In genomic region chr19:48627865-48628314, GRCh38 we compare ENCODE assay signal across 27 cellular contexts. TPM values are rescaled to one million over a fixed set of nuclear protein-coding genes. Genes with fewer than 3 reads are reported as not detected.
DNase-seq lines count a peak whose midpoint lies in the region; ATAC-seq, FAIRE-seq and TF ChIP-seq lines count a peak whose summit lies in the region.
"Had no signal": no experiment of that assay in that cellular context is flagged by ENCODE, and none has a peak within 500 bp of the region (broad histone marks: within the 10 kb centered on the region; RNA-seq: fewer than 3 reads in every experiment).

No MANE protein-coding gene starts in this region.

- DNase-seq in Caco-2 (no peak), PC-9 (no peak), HepG2 (ENCODE audit: low spot score) (no peak), sigmoid colon (peak; percentile 70), NCI-H146 (lab: John Stamatoyannopoulos, UW) (no peak)
- DNase-seq in activated T-cell treated with anti-CD3 and anti-CD28 coated beads, Interleukin-2, amount 50 U/mL, for 4 hours, result no peak
- DNase-seq: activated CD4-positive, alpha-beta T cell treated with anti-CD3 and anti-CD28 coated beads for 36 hours; anterior cingulate cortex; C1 segment of cervical spinal cord; DMS79 treated with DMSO at 0.1 percent for 48 hours; glutamatergic neuron; NCI-H1048; NCI-H1930; NCI-H526 treated with DMSO at 0.1 percent for 48 hours; T-helper 17 cell had no signal

- peaks cover 36% of the 10 kb centered on the region for H3K4me1 Mint-ChIP-seq in Caco-2 (ENCODE audit: low read depth, unreplicated experiment)
- peaks cover 31% of the 10 kb centered on the region for H3K4me1 Mint-ChIP-seq in activated T-cell treated with anti-CD3 and anti-CD28 coated beads, Interleukin-2, amount 50 U/mL, for 4 hours (ENCODE audit: low read depth)

- H3K36me3 ChIP-seq in Caco-2 (ENCODE audit: control insufficient read depth, insufficient read depth, low read length) (peaks cover 1% of the 10 kb centered on the region; the same call in 1 of the 2 replicates), PC-9 (ENCODE audit: low read depth) (no peaks in the 10 kb centered on the region; the same call in 1 of the 2 replicates), HepG2 (replicated peaks in 1 of 2; ENCODE audit: control insufficient read depth in 1 of 2, insufficient read depth in 2 of 2, low read length in 2 of 2) (no peaks in the 10 kb centered on the region), sigmoid colon (peaks cover 0 to 37% (median 2%) of the 10 kb centered on the region in 4 donors)

- no peaks in the 10 kb centered on the region for H3K27me3 Mint-ChIP-seq in Caco-2 (ENCODE audit: insufficient read depth, unreplicated experiment)
- no peaks in the 10 kb centered on the region for H3K27me3 Mint-ChIP-seq in activated T-cell treated with anti-CD3 and anti-CD28 coated beads, Interleukin-2, amount 50 U/mL, for 4 hours (ENCODE audit: low read depth)
- H3K27me3 Mint-ChIP-seq: activated CD4-positive, alpha-beta T cell treated with anti-CD3 and anti-CD28 coated beads for 36 hours; activated naive CD4-positive, alpha-beta T cell treated with anti-CD3 and anti-CD28 coated beads, Interleukin-2, amount 50 U/mL, for 24 hours; dendritic cell treated with granulocyte-macrophage colony-stimulating factor and Interleukin-4, amounts not matched to agents 40 ng/mL and 50 ng/mL, for 4 days; memory B cell; T-helper 17 cell had no signal

- no peaks in the 10 kb centered on the region for H3K9me3 Mint-ChIP-seq in Caco-2 (ENCODE audit: unreplicated experiment)
- H3K9me3 Mint-ChIP-seq in activated T-cell treated with anti-CD3 and anti-CD28 coated beads, Interleukin-2, amount 50 U/mL, for 4 hours, result no peaks in the 10 kb centered on the region
- H3K9me3 Mint-ChIP-seq: activated naive CD4-positive, alpha-beta T cell treated with anti-CD3 and anti-CD28 coated beads, Interleukin-2, amount 50 U/mL, for 24 hours; dendritic cell treated with granulocyte-macrophage colony-stimulating factor and Interleukin-4, amounts not matched to agents 40 ng/mL and 50 ng/mL, for 4 days; memory B cell; nephron had no signal

- intact Hi-C loops in Caco-2 (cut with micrococcal nuclease; ENCODE audit: unreplicated experiment), result no loop called here
- intact Hi-C loops in PC-9 (cut with micrococcal nuclease; ENCODE audit: unreplicated experiment), result loop anchor here (1.0 kb wide), 1 partner anchor 9 kb away; the partner anchor contains the start of genes RPL18 and SPHK2
- intact Hi-C loops in HepG2 (cut with micrococcal nuclease; ENCODE audit: unreplicated experiment), result no loop called here
- intact Hi-C loops in sigmoid colon (cut with DNase I), result loop anchor here (10.0 kb wide), 1 partner anchor 1353 kb away; the partner anchor contains the start of gene INAFM1

- peaks cover 93% of the 10 kb centered on the region for H3K36me3 Mint-ChIP-seq in Caco-2 (ENCODE audit: insufficient read depth, unreplicated experiment)
- H3K36me3 Mint-ChIP-seq in activated T-cell treated with anti-CD3 and anti-CD28 coated beads, Interleukin-2, amount 50 U/mL, for 4 hours (ENCODE audit: insufficient read depth), result peaks cover 13% of the 10 kb centered on the region

- POLR2A ChIA-PET in Caco-2 (lab: Charles Lee), result interaction anchor here (0.6 kb wide), 1 partner anchor 368 kb away, joined by 4 read pairs; no protein-coding TSS in a partner anchor
- POLR2A ChIA-PET in PC-9 (lab: Charles Lee; ENCODE audit: unreplicated experiment), result interaction anchor here (0.6 to 0.7 kb wide), 2 partner anchors 142 to 143 kb away, joined by 4 to 5 read pairs; no protein-coding TSS in a partner anchor
- POLR2A ChIA-PET in HepG2 (lab: Yijun Ruan, JAX), result interaction anchor here (1.8 kb wide), 1 partner anchor 9 kb away, joined by 20 read pairs; the partner anchor contains the start of genes RPL18 and SPHK2

- H3K27ac ChIP-seq in PC-9 (peak overlapping the region; percentile 81), HepG2 (ENCODE audit: extremely low read length, insufficient read depth, low read length) (peak overlapping the region; percentile 69), sigmoid colon (peak overlapping the region; percentile 3 to 91 (median 32))

- BruUV-seq in Caco-2 (replicated peaks; lab: Mats Ljungman, UMichigan) (no TSS peak), PC-9 (replicated peaks; lab: Mats Ljungman, UMichigan) (no TSS peak), HepG2 (replicated peaks; lab: Mats Ljungman, UMichigan) (no TSS peak)

- WGBS in HepG2 (ENCODE audit: low lambda C conversion rate), result 92% methylated on average over 5 of the region's 17 CpGs
- 75 to 88% methylated on average over 17 of the region's 17 CpGs for WGBS in sigmoid colon, 2 donors

- in situ Hi-C loops in HepG2 (cut with HindIII; ENCODE audit: extremely low pct_ligation_motif_present, low pct_unique_long_range_greater_than_20kb), result no loop called here

- H3K27me3 ChIP-seq in Caco-2 (replicated peaks; ENCODE audit: control insufficient read depth, insufficient read depth, low read length) (no peaks in the 10 kb centered on the region), PC-9 (ENCODE audit: insufficient read depth, low read depth) (no peaks in the 10 kb centered on the region), HepG2 (ENCODE audit: control insufficient read depth in 1 of 2, insufficient read depth in 2 of 2, low read length in 2 of 2) (no peaks in the 10 kb centered on the region), sigmoid colon (no peaks in the 10 kb centered on the region)

- TF ChIP-seq RAD21 in HepG2 (CRISPR knock-in tag; IDR thresholded peaks at IDR 0.05), result no peak

- H3K79me2 ChIP-seq in PC-9 (ENCODE audit: low read depth), result no peaks in the 10 kb centered on the region; the same call in 1 of the 2 replicates
- no peaks in the 10 kb centered on the region for H3K79me2 ChIP-seq in HepG2 (ENCODE audit: insufficient read depth, low read length)

- no peaks in the 10 kb centered on the region for H3K9me2 ChIP-seq in PC-9 (ENCODE audit: insufficient read depth)

- TF ChIP-seq POLR2A in HepG2 (IDR thresholded peaks at IDR 0.05; ENCODE audit: insufficient read depth in 1 of 2, low read depth in 2 of 2, low read length in 2 of 2) (no peak), sigmoid colon (IDR thresholded peaks at IDR 0.05) (no peak)

- H3K27ac Mint-ChIP-seq in Caco-2 (ENCODE audit: unreplicated experiment), result peak overlapping the region; percentile 79
- H3K27ac Mint-ChIP-seq: activated CD4-positive, alpha-beta T cell treated with anti-CD3 and anti-CD28 coated beads for 36 hours had no signal

- H3K9ac ChIP-seq in HepG2 (ENCODE audit: insufficient read depth, low read depth, low read length), result peak overlapping the region; percentile 26; the same call in 1 of the 2 replicates

- no peak for TF ChIP-seq CTCF in Caco-2 (IDR thresholded peaks at IDR 0.05; ENCODE audit: insufficient read depth in 1 of 2, low read depth in 1 of 2, low read length in 1 of 2, severe bottlenecking in 1 of 2, unreplicated experiment in 1 of 2)
- TF ChIP-seq CTCF in PC-9 (conservative IDR thresholded peaks at IDR 0.05), result no peak
- no peak for TF ChIP-seq CTCF in HepG2 (CRISPR knock-in tag; IDR thresholded peaks at IDR 0.05)
- TF ChIP-seq CTCF in sigmoid colon (IDR thresholded peaks at IDR 0.05), result no peak

- CTCF ChIA-PET in Caco-2 (lab: Charles Lee), result no interaction called here
- CTCF ChIA-PET in PC-9 (lab: Charles Lee), result no interaction called here
- CTCF ChIA-PET in HepG2 (lab: Yijun Ruan, JAX; ENCODE audit: low intra/inter-chr PET ratio, low total read pairs), result no interaction called here

- peaks cover 70% of the 10 kb centered on the region for H3F3A ChIP-seq in PC-9 (ENCODE audit: insufficient read depth, low read depth)

- TF ChIP-seq EP300 in HepG2 (IDR thresholded peaks at IDR 0.05; ENCODE audit: low read depth in 2 of 2, low read length in 2 of 2) (no peak), HepG2 (CRISPR knock-in tag; IDR thresholded peaks at IDR 0.05; ENCODE audit: borderline replicate concordance) (no peak), sigmoid colon (IDR thresholded peaks at IDR 0.05) (no peak)

- peak overlapping the region; percentile 11 for H3K4me2 ChIP-seq in PC-9
- H3K4me2 ChIP-seq in HepG2 (ENCODE audit: low read depth, low read length), result no peak overlapping the region

- no peaks in the 10 kb centered on the region for H3K9me3 ChIP-seq in Caco-2
- H3K9me3 ChIP-seq in PC-9 (ENCODE audit: insufficient read depth, low read depth), result no peaks in the 10 kb centered on the region
- H3K9me3 ChIP-seq in HepG2 (ENCODE audit: low read length), result no peaks in the 10 kb centered on the region
- no peaks in the 10 kb centered on the region for H3K9me3 ChIP-seq in sigmoid colon

- no peaks in the 10 kb centered on the region for H4K20me1 ChIP-seq in PC-9 (ENCODE audit: insufficient read depth)
- no peaks in the 10 kb centered on the region for H4K20me1 ChIP-seq in HepG2 (ENCODE audit: insufficient read depth, low read length)

- no peak overlapping the region for H3K4me3 ChIP-seq in Caco-2 (ENCODE audit: low read depth, low read length)
- H3K4me3 ChIP-seq in PC-9, result no peak overlapping the region
- H3K4me3 ChIP-seq in HepG2 (replicated peaks in 1 of 3; ENCODE audit: insufficient read depth in 1 of 3, low read depth in 2 of 3, low read length in 3 of 3), result no peak overlapping the region
- H3K4me3 ChIP-seq in sigmoid colon, result no peak overlapping the region

- H3K4me1 ChIP-seq in Caco-2, result peaks cover 60% of the 10 kb centered on the region
- peaks cover 25% of the 10 kb centered on the region for H3K4me1 ChIP-seq in PC-9 (replicated peaks; ENCODE audit: insufficient read depth)
- H3K4me1 ChIP-seq in HepG2 (ENCODE audit: insufficient read depth, low read length), result peaks cover 57% of the 10 kb centered on the region
- H3K4me1 ChIP-seq in sigmoid colon, result peaks cover 0 to 64% (median 53%) of the 10 kb centered on the region in 4 donors

- peak overlapping the region; percentile 56 for H3K4me3 Mint-ChIP-seq in Caco-2 (ENCODE audit: unreplicated experiment)
- H3K4me3 Mint-ChIP-seq in activated T-cell treated with anti-CD3 and anti-CD28 coated beads, Interleukin-2, amount 50 U/mL, for 4 hours, result no peak overlapping the region
- H3K4me3 Mint-ChIP-seq: activated CD4-positive, alpha-beta T cell treated with anti-CD3 and anti-CD28 coated beads for 36 hours; activated naive CD4-positive, alpha-beta T cell treated with anti-CD3 and anti-CD28 coated beads, Interleukin-2, amount 50 U/mL, for 24 hours; dendritic cell treated with granulocyte-macrophage colony-stimulating factor and Interleukin-4, amounts not matched to agents 40 ng/mL and 50 ng/mL, for 4 days; memory B cell; T-helper 17 cell had no signal

- FAIRE-seq in HepG2 (lab: Jason Lieb, UNC), result no peak
- FAIRE-seq: H1, RCC 7860 had no signal

- ATAC-seq in HepG2, result no peak
- ATAC-seq in HG03520 (IDR thresholded peaks at IDR 0.05; ENCODE audit: unreplicated experiment), result no peak
- no peak for ATAC-seq in activated T-cell treated with anti-CD3 and anti-CD28 coated beads, Interleukin-2, amount 50 U/mL, for 4 hours
- ATAC-seq in GM21576 (IDR thresholded peaks at IDR 0.05; ENCODE audit: unreplicated experiment), result no peak
- ATAC-seq: activated CD4-positive, alpha-beta T cell treated with anti-CD3 and anti-CD28 coated beads for 36 hours; sciatic nerve; T-helper 17 cell had no signal

- H2AFZ ChIP-seq in PC-9 (no peak overlapping the region), HepG2 (ENCODE audit: low read length) (no peak overlapping the region)

RNA-seq across cellular contexts. Expression of gene SPHK2, which starts 8.6 kb away (rescaled TPM):
- total RNA-seq in Caco-2 (2022) (134 and 140 TPM in 2 replicates), PC-9 (2021) (18.4 and 20.0 TPM in 2 replicates), HepG2 (2016; rRNA removed; fragmentation: Illumina TruSeq; extraction: Trizol) (11.1 and 14.4 TPM in 2 replicates), sigmoid colon (10 to 100 TPM in 3 of 4 donors, 1 to 10 TPM in 1; 10.0 to 16.9 (median 12.8) TPM)
- 5.0 and 6.0 TPM in 2 replicates for total RNA-seq in HepG2 (2016; cell fraction: cytosol; rRNA removed; fragmentation: Illumina TruSeq; extraction: Trizol; ENCODE audit: low read depth)
- total RNA-seq in HepG2 (2016; cell fraction: insoluble cytoplasmic fraction; rRNA removed; fragmentation: Illumina TruSeq; extraction: Trizol), result 8.9 and 15.9 TPM in 2 replicates
- total RNA-seq in HepG2 (2016; cell fraction: membrane; rRNA removed; fragmentation: Illumina TruSeq; extraction: Trizol), result 10.7 and 12.1 TPM in 2 replicates
- 10.2 and 11.3 TPM in 2 replicates for total RNA-seq in HepG2 (2016; cell fraction: nucleus; rRNA removed; fragmentation: Illumina TruSeq; extraction: Trizol)
- polyA plus RNA-seq in HepG2 (2011; rRNA removed) (2.9 and 4.5 TPM in 2 replicates), sigmoid colon (10 to 100 TPM; 18.0 to 45.6 (median 33.5) TPM)
- 2.2 and 3.8 TPM in 2 replicates for polyA plus RNA-seq in HepG2 (2011; cell fraction: cytosol; rRNA removed)
- polyA plus RNA-seq in HepG2 (2011; cell fraction: nucleus; rRNA removed), result 17.1 and 20.8 TPM in 2 replicates
- polyA plus RNA-seq in HepG2 (2012), result 2.8 and 3.1 TPM in 2 replicates
- polyA plus RNA-seq in HepG2 (2016; cell fraction: cytosol; fragmentation: Illumina TruSeq; extraction: Trizol; ENCODE audit: low read depth), result 3.0 and 3.7 TPM in 2 replicates
- 10.5 and 14.1 TPM in 2 replicates for polyA plus RNA-seq in HepG2 (2016; cell fraction: insoluble cytoplasmic fraction; fragmentation: Illumina TruSeq; extraction: Trizol; ENCODE audit: low read depth)
- 7.7 and 9.4 TPM in 2 replicates for polyA plus RNA-seq in HepG2 (2016; cell fraction: membrane; fragmentation: Illumina TruSeq; extraction: Trizol; ENCODE audit: low read depth)
- 24.3 and 24.6 TPM in 2 replicates for polyA plus RNA-seq in HepG2 (2016; cell fraction: nucleus; fragmentation: Illumina TruSeq; extraction: Trizol; ENCODE audit: insufficient read depth, low read depth)
- 11.6 and 13.3 TPM in 2 replicates for polyA minus RNA-seq in HepG2 (2011; rRNA and poly(A)+ RNA removed; ENCODE audit: low replicate concordance)
- polyA minus RNA-seq in HepG2 (2011; cell fraction: cytosol; rRNA and poly(A)+ RNA removed), result 3.5 and 3.8 TPM in 2 replicates
- 9.0 and 10.2 TPM in 2 replicates for polyA minus RNA-seq in HepG2 (2011; cell fraction: nucleus; rRNA and poly(A)+ RNA removed)
- total RNA-seq in activated T-cell treated with anti-CD3 and anti-CD28 coated beads, Interleukin-2, amount 50 U/mL, for 4 hours, result 10 to 100 TPM; 39.8 to 43.1 (median 40.6) TPM

RNA-seq across cellular contexts. Expression of gene RPL18, which starts 8.9 kb away (rescaled TPM):
- 1,812 and 1,896 TPM in 2 replicates for total RNA-seq in Caco-2 (2022)
- 1,618 and 1,710 TPM in 2 replicates for total RNA-seq in PC-9 (2021)
- total RNA-seq in HepG2 (2016; rRNA removed; fragmentation: Illumina TruSeq; extraction: Trizol), result 1,485 and 1,498 TPM in 2 replicates
- total RNA-seq in HepG2 (2016; cell fraction: cytosol; rRNA removed; fragmentation: Illumina TruSeq; extraction: Trizol; ENCODE audit: low read depth), result 2,025 and 2,222 TPM in 2 replicates
- total RNA-seq in HepG2 (2016; cell fraction: insoluble cytoplasmic fraction; rRNA removed; fragmentation: Illumina TruSeq; extraction: Trizol), result 1,518 and 1,544 TPM in 2 replicates
- total RNA-seq in HepG2 (2016; cell fraction: membrane; rRNA removed; fragmentation: Illumina TruSeq; extraction: Trizol), result 3,207 and 3,209 TPM in 2 replicates
- total RNA-seq in HepG2 (2016; cell fraction: nucleus; rRNA removed; fragmentation: Illumina TruSeq; extraction: Trizol), result 626 and 716 TPM in 2 replicates
- 1,639 and 1,894 TPM in 2 replicates for polyA plus RNA-seq in HepG2 (2011; rRNA removed)
- 2,410 and 2,836 TPM in 2 replicates for polyA plus RNA-seq in HepG2 (2011; cell fraction: cytosol; rRNA removed)
- 774 and 847 TPM in 2 replicates for polyA plus RNA-seq in HepG2 (2011; cell fraction: nucleus; rRNA removed)
- polyA plus RNA-seq in HepG2 (2012), result 1,965 and 2,530 TPM in 2 replicates
- 2,734 and 3,086 TPM in 2 replicates for polyA plus RNA-seq in HepG2 (2016; cell fraction: cytosol; fragmentation: Illumina TruSeq; extraction: Trizol; ENCODE audit: low read depth)
- 1,714 and 1,747 TPM in 2 replicates for polyA plus RNA-seq in HepG2 (2016; cell fraction: insoluble cytoplasmic fraction; fragmentation: Illumina TruSeq; extraction: Trizol; ENCODE audit: low read depth)
- polyA plus RNA-seq in HepG2 (2016; cell fraction: membrane; fragmentation: Illumina TruSeq; extraction: Trizol; ENCODE audit: low read depth), result 3,734 and 3,811 TPM in 2 replicates
- 1,314 and 1,387 TPM in 2 replicates for polyA plus RNA-seq in HepG2 (2016; cell fraction: nucleus; fragmentation: Illumina TruSeq; extraction: Trizol; ENCODE audit: insufficient read depth, low read depth)
- 713 and 1,028 TPM in 2 replicates for polyA minus RNA-seq in HepG2 (2011; rRNA and poly(A)+ RNA removed; ENCODE audit: low replicate concordance)
- 556 and 566 TPM in 2 replicates for polyA minus RNA-seq in HepG2 (2011; cell fraction: cytosol; rRNA and poly(A)+ RNA removed)
- polyA minus RNA-seq in HepG2 (2011; cell fraction: nucleus; rRNA and poly(A)+ RNA removed), result 180 and 193 TPM in 2 replicates
- total RNA-seq in sigmoid colon, result 1,000 to 10,000 TPM; 2,699 to 3,791 (median 2,810) TPM
- 1,000 to 10,000 TPM; 2,118 to 3,330 (median 2,641) TPM for polyA plus RNA-seq in sigmoid colon
- total RNA-seq in activated T-cell treated with anti-CD3 and anti-CD28 coated beads, Interleukin-2, amount 50 U/mL, for 4 hours, result 1,000 to 10,000 TPM; 2,406 to 2,595 (median 2,478) TPM

RNA-seq across cellular contexts. Expression of gene DBP, which starts 9.3 kb away (rescaled TPM):
- 17.4 and 17.7 TPM in 2 replicates for total RNA-seq in Caco-2 (2022)
- 48.2 and 48.6 TPM in 2 replicates for total RNA-seq in PC-9 (2021)
- 5.5 and 5.8 TPM in 2 replicates for total RNA-seq in HepG2 (2016; rRNA removed; fragmentation: Illumina TruSeq; extraction: Trizol)
- total RNA-seq in HepG2 (2016; cell fraction: cytosol; rRNA removed; fragmentation: Illumina TruSeq; extraction: Trizol; ENCODE audit: low read depth), result 2.6 and 4.6 TPM in 2 replicates
- 2.5 and 6.3 TPM in 2 replicates for total RNA-seq in HepG2 (2016; cell fraction: insoluble cytoplasmic fraction; rRNA removed; fragmentation: Illumina TruSeq; extraction: Trizol)
- 6.0 TPM in 2 replicates for total RNA-seq in HepG2 (2016; cell fraction: membrane; rRNA removed; fragmentation: Illumina TruSeq; extraction: Trizol)
- total RNA-seq in HepG2 (2016; cell fraction: nucleus; rRNA removed; fragmentation: Illumina TruSeq; extraction: Trizol), result 2.5 and 2.9 TPM in 2 replicates
- polyA plus RNA-seq in HepG2 (2011; rRNA removed), result 1.7 and 2.1 TPM in 2 replicates
- polyA plus RNA-seq in HepG2 (2011; cell fraction: cytosol; rRNA removed), result 2.1 and 2.5 TPM in 2 replicates
- polyA plus RNA-seq in HepG2 (2011; cell fraction: nucleus; rRNA removed), result 2.7 and 3.2 TPM in 2 replicates
- polyA plus RNA-seq in HepG2 (2012), result 3.6 and 3.7 TPM in 2 replicates
- 2.3 and 2.6 TPM in 2 replicates for polyA plus RNA-seq in HepG2 (2016; cell fraction: cytosol; fragmentation: Illumina TruSeq; extraction: Trizol; ENCODE audit: low read depth)
- 5.2 and 5.4 TPM in 2 replicates for polyA plus RNA-seq in HepG2 (2016; cell fraction: insoluble cytoplasmic fraction; fragmentation: Illumina TruSeq; extraction: Trizol; ENCODE audit: low read depth)
- polyA plus RNA-seq in HepG2 (2016; cell fraction: membrane; fragmentation: Illumina TruSeq; extraction: Trizol; ENCODE audit: low read depth), result 2.9 and 5.4 TPM in 2 replicates
- polyA plus RNA-seq in HepG2 (2016; cell fraction: nucleus; fragmentation: Illumina TruSeq; extraction: Trizol; ENCODE audit: insufficient read depth, low read depth), result 5.1 and 6.2 TPM in 2 replicates
- polyA minus RNA-seq in HepG2 (2011; rRNA and poly(A)+ RNA removed; ENCODE audit: low replicate concordance), result 2.0 and 5.8 TPM in 2 replicates
- 2.3 and 2.7 TPM in 2 replicates for polyA minus RNA-seq in HepG2 (2011; cell fraction: cytosol; rRNA and poly(A)+ RNA removed)
- polyA minus RNA-seq in HepG2 (2011; cell fraction: nucleus; rRNA and poly(A)+ RNA removed), result 1.5 and 3.0 TPM in 2 replicates
- 10 to 100 TPM; 10.5 to 14.1 (median 11.9) TPM for total RNA-seq in sigmoid colon
- polyA plus RNA-seq in sigmoid colon, result 10 to 100 TPM in 1 of 3 donors, 1 to 10 TPM in 2; 6.2 to 10.2 (median 9.8) TPM
- 10 to 100 TPM in 2 of 3 donors, 1 to 10 TPM in 1; 6.7 to 12.3 (median 11.2) TPM for total RNA-seq in activated T-cell treated with anti-CD3 and anti-CD28 coated beads, Interleukin-2, amount 50 U/mL, for 4 hours

RNA-seq across cellular contexts. Expression of gene FAM83E, which starts 13.0 kb away (rescaled TPM):
- 5.8 and 6.8 TPM in 2 replicates for total RNA-seq in Caco-2 (2022)
- total RNA-seq in PC-9 (2021), result 12.3 and 17.4 TPM in 2 replicates
- total RNA-seq in HepG2 (2016; rRNA removed; fragmentation: Illumina TruSeq; extraction: Trizol), result 0.60 TPM in 1 of 2 replicates, not detected in the other
- not detected in 2 replicates for total RNA-seq in HepG2 (2016; cell fraction: cytosol; rRNA removed; fragmentation: Illumina TruSeq; extraction: Trizol; ENCODE audit: low read depth)
- total RNA-seq in HepG2 (2016; cell fraction: insoluble cytoplasmic fraction; rRNA removed; fragmentation: Illumina TruSeq; extraction: Trizol), result 0.30 TPM in 1 of 2 replicates, not detected in the other
- not detected in 2 replicates for total RNA-seq in HepG2 (2016; cell fraction: membrane; rRNA removed; fragmentation: Illumina TruSeq; extraction: Trizol)
- total RNA-seq in HepG2 (2016; cell fraction: nucleus; rRNA removed; fragmentation: Illumina TruSeq; extraction: Trizol), result 1.6 and 1.9 TPM in 2 replicates
- 0.13 and 0.18 TPM in 2 replicates for polyA plus RNA-seq in HepG2 (2011; rRNA removed)
- polyA plus RNA-seq in HepG2 (2011; cell fraction: cytosol; rRNA removed), result not detected in 2 replicates
- polyA plus RNA-seq in HepG2 (2011; cell fraction: nucleus; rRNA removed), result 1.7 and 1.8 TPM in 2 replicates
- polyA plus RNA-seq in HepG2 (2012), result 0.15 and 0.28 TPM in 2 replicates
- polyA plus RNA-seq in HepG2 (2016; cell fraction: cytosol; fragmentation: Illumina TruSeq; extraction: Trizol; ENCODE audit: low read depth), result not detected in 2 replicates
- polyA plus RNA-seq in HepG2 (2016; cell fraction: insoluble cytoplasmic fraction; fragmentation: Illumina TruSeq; extraction: Trizol; ENCODE audit: low read depth), result not detected in 2 replicates
- not detected in 2 replicates for polyA plus RNA-seq in HepG2 (2016; cell fraction: membrane; fragmentation: Illumina TruSeq; extraction: Trizol; ENCODE audit: low read depth)
- 1.1 and 1.2 TPM in 2 replicates for polyA plus RNA-seq in HepG2 (2016; cell fraction: nucleus; fragmentation: Illumina TruSeq; extraction: Trizol; ENCODE audit: insufficient read depth, low read depth)
- 0.28 and 0.52 TPM in 2 replicates for polyA minus RNA-seq in HepG2 (2011; rRNA and poly(A)+ RNA removed; ENCODE audit: low replicate concordance)
- polyA minus RNA-seq in HepG2 (2011; cell fraction: cytosol; rRNA and poly(A)+ RNA removed), result not detected in 2 replicates
- polyA minus RNA-seq in HepG2 (2011; cell fraction: nucleus; rRNA and poly(A)+ RNA removed), result 3.6 and 6.2 TPM in 2 replicates
- not detected for total RNA-seq in sigmoid colon
- polyA plus RNA-seq in sigmoid colon, result 100 to 1,000 TPM; 109 to 168 (median 125) TPM
- total RNA-seq in activated T-cell treated with anti-CD3 and anti-CD28 coated beads, Interleukin-2, amount 50 U/mL, for 4 hours, result 10 to 100 TPM; 11.3 to 15.7 (median 13.1) TPM
- total RNA-seq: cardiac septum, LHCN-M2, sciatic nerve had no signal
- polyA plus RNA-seq: AG04450 had no signal

RNA-seq across cellular contexts. Expression of gene CA11, which starts 18.1 kb away (rescaled TPM):
- total RNA-seq in Caco-2 (2022), result 10.5 and 15.9 TPM in 2 replicates
- total RNA-seq in PC-9 (2021), result 11.0 and 12.2 TPM in 2 replicates
- 0.24 and 0.58 TPM in 2 replicates for total RNA-seq in HepG2 (2016; rRNA removed; fragmentation: Illumina TruSeq; extraction: Trizol)
- total RNA-seq in HepG2 (2016; cell fraction: cytosol; rRNA removed; fragmentation: Illumina TruSeq; extraction: Trizol; ENCODE audit: low read depth), result 0.79 and 0.91 TPM in 2 replicates
- 0.48 TPM in 1 of 2 replicates, not detected in the other for total RNA-seq in HepG2 (2016; cell fraction: insoluble cytoplasmic fraction; rRNA removed; fragmentation: Illumina TruSeq; extraction: Trizol)
- total RNA-seq in HepG2 (2016; cell fraction: membrane; rRNA removed; fragmentation: Illumina TruSeq; extraction: Trizol), result 0.38 and 0.62 TPM in 2 replicates
- not detected in 2 replicates for total RNA-seq in HepG2 (2016; cell fraction: nucleus; rRNA removed; fragmentation: Illumina TruSeq; extraction: Trizol)
- polyA plus RNA-seq in HepG2 (2011; rRNA removed), result 0.41 and 1.4 TPM in 2 replicates
- polyA plus RNA-seq in HepG2 (2011; cell fraction: cytosol; rRNA removed), result 0.36 and 0.54 TPM in 2 replicates
- 0.45 and 0.48 TPM in 2 replicates for polyA plus RNA-seq in HepG2 (2011; cell fraction: nucleus; rRNA removed)
- polyA plus RNA-seq in HepG2 (2012), result 1.5 and 2.9 TPM in 2 replicates
- polyA plus RNA-seq in HepG2 (2016; cell fraction: cytosol; fragmentation: Illumina TruSeq; extraction: Trizol; ENCODE audit: low read depth), result 0.82 and 1.7 TPM in 2 replicates
- 0.37 and 0.38 TPM in 2 replicates for polyA plus RNA-seq in HepG2 (2016; cell fraction: insoluble cytoplasmic fraction; fragmentation: Illumina TruSeq; extraction: Trizol; ENCODE audit: low read depth)
- 0.62 and 2.1 TPM in 2 replicates for polyA plus RNA-seq in HepG2 (2016; cell fraction: membrane; fragmentation: Illumina TruSeq; extraction: Trizol; ENCODE audit: low read depth)
- 0.72 and 1.3 TPM in 2 replicates for polyA plus RNA-seq in HepG2 (2016; cell fraction: nucleus; fragmentation: Illumina TruSeq; extraction: Trizol; ENCODE audit: insufficient read depth, low read depth)
- 0.08 and 3.7 TPM in 2 replicates for polyA minus RNA-seq in HepG2 (2011; rRNA and poly(A)+ RNA removed; ENCODE audit: low replicate concordance)
- not detected in 2 replicates for polyA minus RNA-seq in HepG2 (2011; cell fraction: cytosol; rRNA and poly(A)+ RNA removed)
- polyA minus RNA-seq in HepG2 (2011; cell fraction: nucleus; rRNA and poly(A)+ RNA removed), result not detected in 2 replicates
- total RNA-seq in sigmoid colon, result 10 to 100 TPM in 3 of 4 donors, 1 to 10 TPM in 1; 10.0 to 29.6 (median 14.7) TPM
- 10 to 100 TPM in 2 of 3 donors, 1 to 10 TPM in 1; 2.1 to 13.2 (median 11.6) TPM for polyA plus RNA-seq in sigmoid colon
- total RNA-seq in activated T-cell treated with anti-CD3 and anti-CD28 coated beads, Interleukin-2, amount 50 U/mL, for 4 hours, result 10 to 100 TPM in 1 of 3 donors, 1 to 10 TPM in 2; 8.8 to 11.6 (median 9.1) TPM

Comparison
In these comparisons a context has a peak if more than half of its experiments do, and no peak if none do; other contexts are left out.
1. intact Hi-C loops: an anchor here in PC-9 (1.0 kb wide) and sigmoid colon (10.0 kb wide); none called in Caco-2 and HepG2.